9 cellular contexts compared by ENCODE assay signal in the genomic region with DNA sequence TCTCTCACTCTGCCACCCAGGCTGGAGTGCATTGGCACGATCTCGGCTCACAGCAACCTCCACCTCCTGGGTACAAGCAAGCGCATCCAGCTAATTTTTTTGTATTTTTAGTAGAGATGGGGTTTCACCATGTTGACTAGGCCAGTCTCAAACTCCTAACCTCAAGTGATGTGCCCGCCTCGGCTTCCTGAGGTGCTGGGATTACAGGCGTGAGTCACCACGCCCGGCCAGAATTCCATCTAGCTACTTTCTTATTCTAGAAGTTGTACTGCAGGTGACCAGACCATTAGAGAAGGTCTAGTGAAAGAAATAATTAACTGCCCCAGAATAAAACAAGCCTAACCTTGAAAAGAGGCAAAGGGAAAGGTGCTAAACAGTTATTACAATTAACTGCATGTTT. TPM values are rescaled to one million over a fixed set of nuclear protein-coding genes. Genes with fewer than 3 reads are reported as not detected.
DNase-seq lines count a peak whose midpoint lies in the region; ATAC-seq lines count a peak whose summit lies in the region.
"Had no signal": no experiment of that assay in that cellular context is flagged by ENCODE, and none has a peak within 500 bp of the region (broad histone marks: within the 10 kb centered on the region; RNA-seq: fewer than 3 reads in every experiment).

No MANE protein-coding gene starts in this region.

- DNase-seq in activated CD8-positive, alpha-beta memory T cell treated with anti-CD3 and anti-CD28 coated beads, Interleukin-2, amount 10 ng/mL, durations not matched to agents 7 days and 5 days: peak; percentile 46
- no peak for DNase-seq in activated CD8-positive, alpha-beta memory T cell treated with anti-CD3 and anti-CD28 coated beads, Interleukin-2, amount 50 U/mL, for 48 hours
- DNase-seq in T-helper 17 cell (no peak), glomerular visceral epithelial cell (ENCODE audit: extremely low spot score) (peak; percentile 71), hippocampal formation (lab: John Stamatoyannopoulos, UW) (no peak), SKM-1 treated with dmso at 0.1 percent for 144 hours (lab: John Stamatoyannopoulos, UW; ENCODE audit: unreplicated experiment) (no peak), D341Med (ENCODE audit: low spot score) (no peak)

- peaks cover 31% of the 10 kb centered on the region for H3K4me1 Mint-ChIP-seq in activated CD8-positive, alpha-beta memory T cell treated with anti-CD3 and anti-CD28 coated beads, Interleukin-2, amount 10 ng/mL, durations not matched to agents 7 days and 5 days
- peaks cover 23% of the 10 kb centered on the region for H3K4me1 Mint-ChIP-seq in T-helper 17 cell
- H3K4me1 Mint-ChIP-seq in stimulated activated naive CD8-positive, alpha-beta T cell treated with anti-CD3 and anti-CD28 coated beads, Interleukin-15, Interleukin-2, amounts not matched to agents 100 ng/mL and 50 ng/mL, for 24 hours (ENCODE audit: low read depth): peaks cover 40% of the 10 kb centered on the region

- H3K4me3 Mint-ChIP-seq in activated CD8-positive, alpha-beta memory T cell treated with anti-CD3 and anti-CD28 coated beads, Interleukin-2, amount 10 ng/mL, durations not matched to agents 7 days and 5 days: peak overlapping the region; percentile 96
- peak overlapping the region; percentile 99 for H3K4me3 Mint-ChIP-seq in T-helper 17 cell
- H3K4me3 Mint-ChIP-seq in stimulated activated naive CD8-positive, alpha-beta T cell treated with anti-CD3 and anti-CD28 coated beads, Interleukin-15, Interleukin-2, amounts not matched to agents 100 ng/mL and 50 ng/mL, for 24 hours: peak overlapping the region; percentile 99

- peak overlapping the region; percentile 55 for H3K27ac Mint-ChIP-seq in activated CD8-positive, alpha-beta memory T cell treated with anti-CD3 and anti-CD28 coated beads, Interleukin-2, amount 10 ng/mL, durations not matched to agents 7 days and 5 days
- H3K27ac Mint-ChIP-seq in T-helper 17 cell: peak overlapping the region; percentile 45
- H3K27ac Mint-ChIP-seq in stimulated activated naive CD8-positive, alpha-beta T cell treated with anti-CD3 and anti-CD28 coated beads, Interleukin-15, Interleukin-2, amounts not matched to agents 100 ng/mL and 50 ng/mL, for 24 hours: peak overlapping the region; percentile 3

- H3K9me3 Mint-ChIP-seq in activated CD8-positive, alpha-beta memory T cell treated with anti-CD3 and anti-CD28 coated beads, Interleukin-2, amount 10 ng/mL, durations not matched to agents 7 days and 5 days (ENCODE audit: low read depth): no peaks in the 10 kb centered on the region
- no peaks in the 10 kb centered on the region for H3K9me3 Mint-ChIP-seq in stimulated activated naive CD8-positive, alpha-beta T cell treated with anti-CD3 and anti-CD28 coated beads, Interleukin-15, Interleukin-2, amounts not matched to agents 100 ng/mL and 50 ng/mL, for 24 hours

- CTCF ChIA-PET in activated CD8-positive, alpha-beta memory T cell treated with anti-CD3 and anti-CD28 coated beads, Interleukin-2, amount 10 ng/mL, durations not matched to agents 7 days and 5 days (lab: Charles Lee): no interaction called here

- H3K36me3 Mint-ChIP-seq in activated CD8-positive, alpha-beta memory T cell treated with anti-CD3 and anti-CD28 coated beads, Interleukin-2, amount 10 ng/mL, durations not matched to agents 7 days and 5 days: peaks cover 15% of the 10 kb centered on the region
- H3K36me3 Mint-ChIP-seq in T-helper 17 cell (ENCODE audit: low read depth): no peaks in the 10 kb centered on the region
- peaks cover 21% of the 10 kb centered on the region for H3K36me3 Mint-ChIP-seq in stimulated activated naive CD8-positive, alpha-beta T cell treated with anti-CD3 and anti-CD28 coated beads, Interleukin-15, Interleukin-2, amounts not matched to agents 100 ng/mL and 50 ng/mL, for 24 hours (ENCODE audit: low read depth)

- H3K9me3 ChIP-seq in T-helper 17 cell (ENCODE audit: control insufficient read depth, low read length, poor library complexity, severe bottlenecking): no peaks in the 10 kb centered on the region
- H3K9me3 ChIP-seq: adrenal gland had no signal

- no peaks in the 10 kb centered on the region for H3K27me3 Mint-ChIP-seq in activated CD8-positive, alpha-beta memory T cell treated with anti-CD3 and anti-CD28 coated beads, Interleukin-2, amount 10 ng/mL, durations not matched to agents 7 days and 5 days
- H3K27me3 Mint-ChIP-seq in T-helper 17 cell: no peaks in the 10 kb centered on the region
- H3K27me3 Mint-ChIP-seq in stimulated activated naive CD8-positive, alpha-beta T cell treated with anti-CD3 and anti-CD28 coated beads, Interleukin-15, Interleukin-2, amounts not matched to agents 100 ng/mL and 50 ng/mL, for 24 hours: no peaks in the 10 kb centered on the region

- ATAC-seq in activated CD8-positive, alpha-beta memory T cell treated with anti-CD3 and anti-CD28 coated beads, Interleukin-2, amount 10 ng/mL, durations not matched to agents 7 days and 5 days: no peak
- ATAC-seq in T-helper 17 cell: no peak

RNA-seq across cellular contexts. Expression of a gene that starts 2.2 kb away (rescaled TPM):
- 10 to 100 TPM; 59.2 to 60.2 TPM for total RNA-seq in activated CD8-positive, alpha-beta memory T cell treated with anti-CD3 and anti-CD28 coated beads, Interleukin-2, amount 10 ng/mL, durations not matched to agents 7 days and 5 days
- 10 to 100 TPM; 76.3 to 86.9 TPM for total RNA-seq in T-helper 17 cell

Comparison
In these comparisons a context has a peak if more than half of its experiments do, and no peak if none do; other contexts are left out.
1. DNase-seq: peak in activated CD8-positive, alpha-beta memory T cell treated with anti-CD3 and anti-CD28 coated beads, Interleukin-2, amount 10 ng/mL, durations not matched to agents 7 days and 5 days (single experiment) and glomerular visceral epithelial cell (single experiment); none in activated CD8-positive, alpha-beta memory T cell treated with anti-CD3 and anti-CD28 coated beads, Interleukin-2, amount 50 U/mL, for 48 hours (single experiment), T-helper 17 cell (0 of 3), hippocampal formation (0 of 2), SKM-1 treated with dmso at 0.1 percent for 144 hours (single experiment) and D341Med (single experiment).
2. H3K27ac Mint-ChIP-seq: peak in every context shown above with its lines; median percentile 55 in activated CD8-positive, alpha-beta memory T cell treated with anti-CD3 and anti-CD28 coated beads, Interleukin-2, amount 10 ng/mL, durations not matched to agents 7 days and 5 days; 45 in T-helper 17 cell; 3 in stimulated activated naive CD8-positive, alpha-beta T cell treated with anti-CD3 and anti-CD28 coated beads, Interleukin-15, Interleukin-2, amounts not matched to agents 100 ng/mL and 50 ng/mL, for 24 hours.
3. Peak in every context shown above with its lines, with median percentiles within 50 percentile points of each other: H3K4me3 Mint-ChIP-seq.